In the genomic region with DNA sequence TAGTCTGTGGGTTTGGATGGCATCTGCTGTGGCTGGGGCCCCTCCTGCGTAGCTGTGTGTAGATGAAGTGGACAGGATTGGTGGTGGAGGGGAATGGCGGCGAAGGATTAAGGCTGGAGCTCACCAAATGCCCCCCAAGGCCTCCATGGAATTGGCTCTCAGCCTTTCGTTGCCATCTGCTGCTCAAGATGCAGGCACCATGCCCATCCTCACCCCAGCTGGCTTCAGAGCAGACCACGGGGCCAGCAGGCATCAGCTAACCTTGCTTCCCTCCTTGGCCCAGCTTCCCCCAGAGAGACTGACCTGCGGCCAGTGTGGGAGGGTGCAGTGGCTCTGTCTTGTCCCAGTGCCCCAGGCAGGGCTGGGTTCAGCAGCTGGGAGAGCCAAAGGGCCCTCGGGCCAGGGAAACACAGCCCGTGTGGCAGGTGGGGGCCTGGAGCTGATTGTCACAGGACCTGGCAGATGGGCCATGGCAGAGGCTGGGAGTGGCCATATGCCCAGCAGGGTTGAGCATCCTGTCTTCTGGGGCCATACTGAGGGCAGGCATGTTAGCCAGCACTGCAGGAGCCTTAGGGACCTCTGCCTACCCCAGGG, we compare ENCODE assay signal across 16 cellular contexts.
"Had no signal": no experiment of that assay in that cellular context is flagged by ENCODE, and none has a peak within 500 bp of the region (broad histone marks: within the 10 kb centered on the region; RNA-seq: fewer than 3 reads in every experiment).

No MANE protein-coding gene starts in this region.

- DNase-seq: activated CD4-positive, alpha-beta T cell treated with anti-CD3 and anti-CD28 coated beads, Interleukin-2, amount 10 ng/mL, durations not matched to agents 24 days and 14 days; activated CD4-positive, CD25-positive, alpha-beta regulatory T cell; activated CD8-positive, alpha-beta memory T cell treated with anti-CD3 and anti-CD28 coated beads, Interleukin-2, amount 50 U/mL, for 48 hours; activated CD8-positive, alpha-beta T cell treated with anti-CD3 and anti-CD28 coated beads, Interleukin-2, amount 10 ng/mL, durations not matched to agents 7 days and 5 days; activated gamma-delta T cell; activated T-cell treated with anti-CD3 and anti-CD28 coated beads, Interleukin-2, amount 50 U/mL, for 72 hours; effector memory CD4-positive, alpha-beta T cell; foreskin keratinocyte; kidney glomerular epithelial cell; lower lobe of right lung; nephron progenitor cell; stimulated activated naive CD8-positive, alpha-beta T cell treated with anti-CD3 and anti-CD28 coated beads, Interleukin-15, Interleukin-2, amounts not matched to agents 100 U/mL and 50 U/mL, for 24 hours; upper lobe of left lung had no signal

- H3K36me3 ChIP-seq: prostate gland had no signal

- H3K4me1 ChIP-seq: foreskin keratinocyte, lower lobe of right lung, prostate gland, upper lobe of left lung had no signal

- H3K4me3 ChIP-seq: lower lobe of right lung, prostate gland, suprapubic skin, upper lobe of left lung had no signal

- H3K9me3 ChIP-seq: lower lobe of right lung, prostate gland, suprapubic skin, upper lobe of left lung had no signal

- H3K27me3 ChIP-seq: foreskin keratinocyte, suprapubic skin, upper lobe of left lung had no signal

- ATAC-seq: activated CD8-positive, alpha-beta T cell treated with anti-CD3 and anti-CD28 coated beads, Interleukin-2, amount 10 ng/mL, durations not matched to agents 7 days and 5 days; activated naive CD4-positive, alpha-beta T cell treated with anti-CD3 and anti-CD28 coated beads, Interleukin-2, amount 50 U/mL, for 72 hours; activated T-cell treated with anti-CD3 and anti-CD28 coated beads, Interleukin-2, amount 50 U/mL, for 72 hours; foreskin keratinocyte; lower lobe of right lung; stimulated activated naive CD8-positive, alpha-beta T cell treated with anti-CD3 and anti-CD28 coated beads, Interleukin-15, Interleukin-2, amounts not matched to agents 100 U/mL and 50 U/mL, for 24 hours had no signal

- H3K27ac ChIP-seq: foreskin keratinocyte, lower lobe of right lung, prostate gland, suprapubic skin, upper lobe of left lung had no signal
